ENCODE assay signal across 16 cellular contexts in genomic region chr17:57312242-57312641, GRCh38. TPM values are rescaled to one million over a fixed set of nuclear protein-coding genes. Genes with fewer than 3 reads are reported as not detected.
DNase-seq lines count a peak whose midpoint lies in the region; ATAC-seq, FAIRE-seq and TF ChIP-seq lines count a peak whose summit lies in the region.
"Had no signal": no experiment of that assay in that cellular context is flagged by ENCODE, and none has a peak within 500 bp of the region (broad histone marks: within the 10 kb centered on the region; RNA-seq: fewer than 3 reads in every experiment).

No MANE protein-coding gene starts in this region.

- 58% methylated on average over 2 of the region's 2 CpGs for WGBS in HepG2 (ENCODE audit: low lambda C conversion rate)
- WGBS in right lobe of liver (ENCODE audit: insufficient coverage, low coverage, low lambda C conversion rate, missing lambda C conversion rate): 68% methylated on average over 2 of the region's 2 CpGs

- BruUV-seq in HepG2 (replicated peaks; lab: Mats Ljungman, UMichigan): no TSS peak

- H3K27me3 ChIP-seq in HepG2 (ENCODE audit: control insufficient read depth in 1 of 2, insufficient read depth in 2 of 2, low read length in 2 of 2) (no peaks in the 10 kb centered on the region), right lobe of liver (no peaks in the 10 kb centered on the region), iPS-20b (ENCODE audit: insufficient read depth, low read length) (no peaks in the 10 kb centered on the region), Peyer's patch (no peaks in the 10 kb centered on the region)

- no peak overlapping the region for H3K27ac Mint-ChIP-seq in osteocyte (ENCODE audit: unreplicated experiment)

- peaks cover 33% of the 10 kb centered on the region for H3K4me1 ChIP-seq in HepG2 (ENCODE audit: insufficient read depth, low read length)
- no peaks in the 10 kb centered on the region for H3K4me1 ChIP-seq in right lobe of liver
- peaks cover 43% of the 10 kb centered on the region for H3K4me1 ChIP-seq in iPS-20b (ENCODE audit: insufficient read depth, low read length)
- no peaks in the 10 kb centered on the region for H3K4me1 ChIP-seq in Peyer's patch

- 0 out of 3 replicates have a peak, but pooled peaks have one; percentile 19 for ATAC-seq in HepG2
- ATAC-seq in right lobe of liver: no peak
- ATAC-seq: Panc1 had no signal

- TF ChIP-seq CTCF in HepG2 (CRISPR knock-in tag; IDR thresholded peaks at IDR 0.05) (no peak), right lobe of liver (IDR thresholded peaks at IDR 0.05) (no peak), RWPE1 (conservative IDR thresholded peaks at IDR 0.05; ENCODE audit: low read depth) (no peak), Peyer's patch (IDR thresholded peaks at IDR 0.05) (no peak), osteocyte (IDR thresholded peaks at IDR 0.05) (no peak)

- CTCF ChIA-PET in HepG2 (lab: Yijun Ruan, JAX; ENCODE audit: low intra/inter-chr PET ratio, low total read pairs) (no interaction called here), RWPE1 (lab: Yijun Ruan, JAX) (interaction anchor here (1.2 kb wide), 1 partner anchor 69 kb away, joined by 6 read pairs; no protein-coding TSS in a partner anchor)

- H3K36me3 ChIP-seq in HepG2 (replicated peaks in 1 of 2; ENCODE audit: control insufficient read depth in 1 of 2, insufficient read depth in 2 of 2, low read length in 2 of 2) (peaks cover 25 to 55% of the 10 kb centered on the region in 2 experiments), right lobe of liver (no peaks in the 10 kb centered on the region), iPS-20b (ENCODE audit: insufficient read depth, low read depth, low read length) (peaks cover 8% of the 10 kb centered on the region), Peyer's patch (no peaks in the 10 kb centered on the region)

- peaks cover 13% of the 10 kb centered on the region for H3K36me3 Mint-ChIP-seq in osteocyte (ENCODE audit: unreplicated experiment)

- in situ Hi-C loops in HepG2 (cut with HindIII; ENCODE audit: extremely low pct_ligation_motif_present, low pct_unique_long_range_greater_than_20kb): no loop called here

- H3K9ac ChIP-seq in HepG2 (ENCODE audit: insufficient read depth, low read depth, low read length) (no peak overlapping the region), iPS-20b (ENCODE audit: low read depth, low read length) (peak overlapping the region; percentile 20; the same call in 1 of the 2 replicates)
- H3K9ac ChIP-seq: GM23248 had no signal

- peak; percentile 4 for FAIRE-seq in HepG2 (lab: Jason Lieb, UNC)
- FAIRE-seq: A204.1, G401.6 had no signal

- no peak overlapping the region for H2AFZ ChIP-seq in HepG2 (ENCODE audit: low read length)
- H2AFZ ChIP-seq: GM23248 had no signal

- no peak overlapping the region for H3K4me2 ChIP-seq in HepG2 (ENCODE audit: low read depth, low read length)

- H3K4me3 ChIP-seq in HepG2 (replicated peaks in 1 of 3; ENCODE audit: insufficient read depth in 1 of 3, low read depth in 2 of 3, low read length in 3 of 3): no peak overlapping the region
- no peak overlapping the region for H3K4me3 ChIP-seq in right lobe of liver
- no peak overlapping the region for H3K4me3 ChIP-seq in iPS-20b (ENCODE audit: low read length)
- H3K4me3 ChIP-seq in Peyer's patch: no peak overlapping the region
- H3K4me3 ChIP-seq: GM23248 had no signal

- POLR2A ChIA-PET in HepG2 (lab: Yijun Ruan, JAX): no interaction called here
- POLR2A ChIA-PET in RWPE1 (lab: Yijun Ruan, JAX; ENCODE audit: low non-redundant PET): no interaction called here

- H3K9me3 ChIP-seq in HepG2 (ENCODE audit: low read length): no peaks in the 10 kb centered on the region
- no peaks in the 10 kb centered on the region for H3K9me3 ChIP-seq in right lobe of liver
- no peaks in the 10 kb centered on the region for H3K9me3 ChIP-seq in iPS-20b (ENCODE audit: insufficient read depth, low read depth, low read length)
- H3K9me3 ChIP-seq in Peyer's patch: no peaks in the 10 kb centered on the region

- TF ChIP-seq EP300 in HepG2 (IDR thresholded peaks at IDR 0.05; ENCODE audit: low read depth in 2 of 2, low read length in 2 of 2) (no peak), HepG2 (CRISPR knock-in tag; IDR thresholded peaks at IDR 0.05; ENCODE audit: borderline replicate concordance) (no peak)

- no peak overlapping the region for H3K4me3 Mint-ChIP-seq in osteocyte (ENCODE audit: unreplicated experiment)
- H3K4me3 Mint-ChIP-seq: CD4-positive, alpha-beta memory T cell had no signal

- intact Hi-C loops in HepG2 (cut with micrococcal nuclease; ENCODE audit: unreplicated experiment) (no loop called here), right lobe of liver (cut with DNase I) (no loop called here)

- TF ChIP-seq RAD21 in HepG2 (CRISPR knock-in tag; IDR thresholded peaks at IDR 0.05): no peak

- DNase-seq in HepG2 (ENCODE audit: low spot score): no peak
- no peak for DNase-seq in right lobe of liver
- DNase-seq in RWPE1 (ENCODE audit: low spot score): no peak
- no peak for DNase-seq in Peyer's patch
- DNase-seq in GM03348 (ENCODE audit: low spot score): no peak
- DNase-seq in osteocyte (ENCODE audit: extremely low spot score, unreplicated experiment): no peak
- no peak for DNase-seq in retina
- DNase-seq: CD4-positive, alpha-beta memory T cell; DMS79; GM23248; NCI-H1694; SHP77 had no signal

- peaks cover 13% of the 10 kb centered on the region for H3K4me1 Mint-ChIP-seq in osteocyte (ENCODE audit: unreplicated experiment)

- H3K79me2 ChIP-seq in HepG2 (ENCODE audit: insufficient read depth, low read length): peaks cover 35% of the 10 kb centered on the region

- H3K27ac ChIP-seq in HepG2 (ENCODE audit: extremely low read length, insufficient read depth, low read length) (no peak overlapping the region), right lobe of liver (no peak overlapping the region), RWPE1 (peak overlapping the region; percentile 32), iPS-20b (ENCODE audit: low read length) (no peak overlapping the region), Peyer's patch (no peak overlapping the region)
- H3K27ac ChIP-seq: GM23248 had no signal

- H3K27me3 Mint-ChIP-seq in osteocyte (ENCODE audit: unreplicated experiment): no peaks in the 10 kb centered on the region
- H3K27me3 Mint-ChIP-seq: CD4-positive, alpha-beta memory T cell had no signal

- no peak for TF ChIP-seq POLR2A in HepG2 (IDR thresholded peaks at IDR 0.05; ENCODE audit: insufficient read depth in 1 of 2, low read depth in 2 of 2, low read length in 2 of 2)
- no peak for TF ChIP-seq POLR2A in right lobe of liver (IDR thresholded peaks at IDR 0.05)
- TF ChIP-seq POLR2A in Peyer's patch (IDR thresholded peaks at IDR 0.05): no peak

- peaks cover 13% of the 10 kb centered on the region; the same call in 1 of the 2 replicates for H4K20me1 ChIP-seq in HepG2 (ENCODE audit: insufficient read depth, low read length)

- no peaks in the 10 kb centered on the region for H3K9me3 Mint-ChIP-seq in osteocyte (ENCODE audit: unreplicated experiment)
- H3K9me3 Mint-ChIP-seq: CD4-positive, alpha-beta memory T cell had no signal

TF ChIP-seq in HepG2, 621 proteins besides CTCF, POLR2A, EP300 and RAD21 (continues in another document):
- no peak for TF ChIP-seq ZNF430 (CRISPR knock-in tag; IDR thresholded peaks at IDR 0.05)
- TF ChIP-seq ARID3A (IDR thresholded peaks at IDR 0.05; ENCODE audit: low read depth, low read length): no peak
- no peak for TF ChIP-seq ZNF264 (CRISPR knock-in tag; IDR thresholded peaks at IDR 0.05)
- no peak for TF ChIP-seq ZSCAN12 (CRISPR knock-in tag; IDR thresholded peaks at IDR 0.05)
- TF ChIP-seq MAF1 (CRISPR knock-in tag; IDR thresholded peaks at IDR 0.05; ENCODE audit: borderline replicate concordance): no peak
- TF ChIP-seq ZNF138 (CRISPR knock-in tag; IDR thresholded peaks at IDR 0.05; ENCODE audit: low read depth): no peak
- no peak for TF ChIP-seq ZNF274 (CRISPR knock-in tag; IDR thresholded peaks at IDR 0.05)
- no peak for TF ChIP-seq ATAD3A (CRISPR knock-in tag; IDR thresholded peaks at IDR 0.05)

RNA-seq across cellular contexts. Expression of gene MSI2, which starts 55.9 kb away (rescaled TPM):
- total RNA-seq in HepG2 (2016; rRNA removed; fragmentation: Illumina TruSeq; extraction: Trizol) (68.1 and 78.4 TPM in 2 replicates), right lobe of liver (10 to 100 TPM; 12.0 to 22.6 (median 19.4) TPM), Peyer's patch (10 to 100 TPM; 25.9 to 39.0 (median 29.2) TPM), osteocyte (68.5 and 75.5 TPM in 2 replicates)
- total RNA-seq in HepG2 (2016; cell fraction: cytosol; rRNA removed; fragmentation: Illumina TruSeq; extraction: Trizol; ENCODE audit: low read depth): 20.7 and 27.5 TPM in 2 replicates
- total RNA-seq in HepG2 (2016; cell fraction: insoluble cytoplasmic fraction; rRNA removed; fragmentation: Illumina TruSeq; extraction: Trizol): 63.6 and 75.1 TPM in 2 replicates
- 46.0 and 48.0 TPM in 2 replicates for total RNA-seq in HepG2 (2016; cell fraction: membrane; rRNA removed; fragmentation: Illumina TruSeq; extraction: Trizol)
- 99.8 and 106 TPM in 2 replicates for total RNA-seq in HepG2 (2016; cell fraction: nucleus; rRNA removed; fragmentation: Illumina TruSeq; extraction: Trizol)
- polyA plus RNA-seq in HepG2 (2011; rRNA removed): 71.5 and 77.5 TPM in 2 replicates
- polyA plus RNA-seq in HepG2 (2011; cell fraction: cytosol; rRNA removed): 46.4 and 63.8 TPM in 2 replicates
- 160 and 214 TPM in 2 replicates for polyA plus RNA-seq in HepG2 (2011; cell fraction: nucleus; rRNA removed)
- 58.9 and 61.5 TPM in 2 replicates for polyA plus RNA-seq in HepG2 (2012)
- polyA plus RNA-seq in HepG2 (2016; cell fraction: cytosol; fragmentation: Illumina TruSeq; extraction: Trizol; ENCODE audit: low read depth): 44.4 and 51.3 TPM in 2 replicates
- polyA plus RNA-seq in HepG2 (2016; cell fraction: insoluble cytoplasmic fraction; fragmentation: Illumina TruSeq; extraction: Trizol; ENCODE audit: low read depth): 65.9 and 71.3 TPM in 2 replicates
- 51.0 and 55.4 TPM in 2 replicates for polyA plus RNA-seq in HepG2 (2016; cell fraction: membrane; fragmentation: Illumina TruSeq; extraction: Trizol; ENCODE audit: low read depth)
- polyA plus RNA-seq in HepG2 (2016; cell fraction: nucleus; fragmentation: Illumina TruSeq; extraction: Trizol; ENCODE audit: insufficient read depth, low read depth): 80.0 and 84.1 TPM in 2 replicates
- polyA minus RNA-seq in HepG2 (2011; rRNA and poly(A)+ RNA removed; ENCODE audit: low replicate concordance): 123 and 154 TPM in 2 replicates
- polyA minus RNA-seq in HepG2 (2011; cell fraction: cytosol; rRNA and poly(A)+ RNA removed): 38.9 and 41.5 TPM in 2 replicates
- 157 and 171 TPM in 2 replicates for polyA minus RNA-seq in HepG2 (2011; cell fraction: nucleus; rRNA and poly(A)+ RNA removed)
